In genomic region chr20:20367681-20368413, GRCh38 we compare ENCODE assay signal across 10 cellular contexts. TPM values are rescaled to one million over a fixed set of nuclear protein-coding genes. Genes with fewer than 3 reads are reported as not detected.
DNase-seq lines count a peak whose midpoint lies in the region; ATAC-seq and TF ChIP-seq lines count a peak whose summit lies in the region.
"Had no signal": no experiment of that assay in that cellular context is flagged by ENCODE, and none has a peak within 500 bp of the region (broad histone marks: within the 10 kb centered on the region; RNA-seq: fewer than 3 reads in every experiment).

A gene with protein sequence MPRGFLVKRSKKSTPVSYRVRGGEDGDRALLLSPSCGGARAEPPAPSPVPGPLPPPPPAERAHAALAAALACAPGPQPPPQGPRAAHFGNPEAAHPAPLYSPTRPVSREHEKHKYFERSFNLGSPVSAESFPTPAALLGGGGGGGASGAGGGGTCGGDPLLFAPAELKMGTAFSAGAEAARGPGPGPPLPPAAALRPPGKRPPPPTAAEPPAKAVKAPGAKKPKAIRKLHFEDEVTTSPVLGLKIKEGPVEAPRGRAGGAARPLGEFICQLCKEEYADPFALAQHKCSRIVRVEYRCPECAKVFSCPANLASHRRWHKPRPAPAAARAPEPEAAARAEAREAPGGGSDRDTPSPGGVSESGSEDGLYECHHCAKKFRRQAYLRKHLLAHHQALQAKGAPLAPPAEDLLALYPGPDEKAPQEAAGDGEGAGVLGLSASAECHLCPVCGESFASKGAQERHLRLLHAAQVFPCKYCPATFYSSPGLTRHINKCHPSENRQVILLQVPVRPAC (plus strand): TSS chr20:20368104. CDS start chr20:20368268, 164 bp downstream.

- H3K4me2 ChIP-seq in mammary epithelial cell (ENCODE audit: insufficient read depth, low read depth, low read length) = peak within 1 kb of the TSS; percentile 79

- TF ChIP-seq CTCF in mammary epithelial cell (conservative IDR thresholded peaks at IDR 0.05 in 1 of 2, IDR thresholded peaks at IDR 0.05 in 1 of 2; ENCODE audit: extremely low read depth in 1 of 2, insufficient read depth in 1 of 2, low read depth in 1 of 2, low read length in 2 of 2) (no peak), neural crest cell (conservative IDR thresholded peaks at IDR 0.05) (no peak)

- no peak within 1 kb of the TSS for H3K9ac ChIP-seq in mammary epithelial cell (ENCODE audit: insufficient read depth, low read length)

- ATAC-seq in GM21529 (IDR thresholded peaks at IDR 0.05; ENCODE audit: unreplicated experiment) = no peak
- ATAC-seq: naive thymus-derived CD4-positive, alpha-beta T cell had no signal

- no peaks in the 10 kb centered on the region for H3K36me3 Mint-ChIP-seq in activated CD4-positive, alpha-beta T cell treated with anti-CD3 and anti-CD28 coated beads, Interleukin-2, amount 10 ng/mL, durations not matched to agents 7 days and 5 days (ENCODE audit: low read depth)
- no peaks in the 10 kb centered on the region for H3K36me3 Mint-ChIP-seq in neural crest cell (ENCODE audit: low read depth)

- peaks cover 5% of the 10 kb centered on the region for H4K20me1 ChIP-seq in mammary epithelial cell (ENCODE audit: insufficient read depth, low read length)

- intact Hi-C loops in mammary epithelial cell (cut with micrococcal nuclease) = loop anchor here (10.0 kb wide), 1 partner anchor 97 kb away; no protein-coding TSS in a partner anchor

- 0% methylated on average over 5 of the region's 101 CpGs for WGBS in mammary epithelial cell (ENCODE audit: low coverage, missing lambda C conversion rate)

- H3K9me3 ChIP-seq in mammary epithelial cell (replicated peaks; ENCODE audit: insufficient read depth, low read length) = no peaks in the 10 kb centered on the region

- POLR2A ChIA-PET in activated CD4-positive, alpha-beta T cell treated with anti-CD3 and anti-CD28 coated beads, Interleukin-2, amount 10 ng/mL, durations not matched to agents 7 days and 5 days (lab: Charles Lee) = no interaction called here

- peaks cover 20% of the 10 kb centered on the region for H3K4me1 ChIP-seq in mammary epithelial cell (ENCODE audit: insufficient read depth, low read length)

- no peak for DNase-seq in activated CD4-positive, alpha-beta T cell treated with anti-CD3 and anti-CD28 coated beads, Interleukin-2, amount 10 ng/mL, durations not matched to agents 7 days and 5 days
- no peak for DNase-seq in activated CD4-positive, alpha-beta T cell treated with anti-CD3 and anti-CD28 coated beads for 1 hour
- DNase-seq in NCI-H345 treated with DMSO at 0.1 percent for 48 hours (lab: John Stamatoyannopoulos, UW; ENCODE audit: unreplicated experiment) (peak; percentile 100), mammary epithelial cell (no peak), neural crest cell (ENCODE audit: low read depth, low spot score) (peak; percentile 36), GOT3 (lab: John Stamatoyannopoulos, UW) (no peak), HPDE6-E6E7 (ENCODE audit: extremely low spot score) (no peak)

- BruUV-seq in mammary epithelial cell (replicated peaks; lab: Mats Ljungman, UMichigan) = no TSS peak

- peak within 1 kb of the TSS in 1 of 3 experiments; percentile 32 for H3K4me3 ChIP-seq in mammary epithelial cell (replicated peaks in 1 of 3; ENCODE audit: insufficient read depth in 1 of 3, low read depth in 2 of 3, low read length in 3 of 3)

- H3K9me3 Mint-ChIP-seq in activated CD4-positive, alpha-beta T cell treated with anti-CD3 and anti-CD28 coated beads, Interleukin-2, amount 10 ng/mL, durations not matched to agents 7 days and 5 days = no peaks in the 10 kb centered on the region
- no peaks in the 10 kb centered on the region for H3K9me3 Mint-ChIP-seq in neural crest cell
- H3K9me3 Mint-ChIP-seq: naive thymus-derived CD4-positive, alpha-beta T cell had no signal

- H3K4me3 Mint-ChIP-seq in activated CD4-positive, alpha-beta T cell treated with anti-CD3 and anti-CD28 coated beads, Interleukin-2, amount 10 ng/mL, durations not matched to agents 7 days and 5 days = peak within 1 kb of the TSS; percentile 32
- peak within 1 kb of the TSS; percentile 88 for H3K4me3 Mint-ChIP-seq in neural crest cell

- in situ Hi-C loops in mammary epithelial cell (cut with MboI; ENCODE audit: low sequenced_read_pairs in 2 of 2) = loop anchor here in 1 of 2 donors (25.0 kb wide), 2 partner anchors 194 to 281 kb away; no protein-coding TSS in a partner anchor

- H3K36me3 ChIP-seq in mammary epithelial cell (ENCODE audit: insufficient read depth, low read length) = no peaks in the 10 kb centered on the region

- CTCF ChIA-PET in activated CD4-positive, alpha-beta T cell treated with anti-CD3 and anti-CD28 coated beads, Interleukin-2, amount 10 ng/mL, durations not matched to agents 7 days and 5 days (lab: Charles Lee) = no interaction called here
- CTCF ChIA-PET in mammary epithelial cell (lab: Charles Lee; ENCODE audit: low non-redundant PET) = no interaction called here

- dilution Hi-C loops in mammary epithelial cell (cut with HindIII; ENCODE audit: low sequenced_read_pairs) = loop anchor here (25.0 kb wide), 1 partner anchor 194 kb away; no protein-coding TSS in a partner anchor

- no peak within 1 kb of the TSS for H2AFZ ChIP-seq in mammary epithelial cell (ENCODE audit: low read depth, low read length)

- H3K79me2 ChIP-seq in mammary epithelial cell (ENCODE audit: insufficient read depth, low read length) = no peaks in the 10 kb centered on the region

- H3K27me3 Mint-ChIP-seq in activated CD4-positive, alpha-beta T cell treated with anti-CD3 and anti-CD28 coated beads, Interleukin-2, amount 10 ng/mL, durations not matched to agents 7 days and 5 days = peaks cover 67% of the 10 kb centered on the region
- H3K27me3 Mint-ChIP-seq in neural crest cell (ENCODE audit: low read depth) = peaks cover 83% of the 10 kb centered on the region

- H3K4me1 Mint-ChIP-seq in activated CD4-positive, alpha-beta T cell treated with anti-CD3 and anti-CD28 coated beads, Interleukin-2, amount 10 ng/mL, durations not matched to agents 7 days and 5 days = peaks cover 15% of the 10 kb centered on the region
- peaks cover 29% of the 10 kb centered on the region for H3K4me1 Mint-ChIP-seq in neural crest cell

- H3K27me3 ChIP-seq in mammary epithelial cell (ENCODE audit: insufficient read depth, low read length) = peaks cover 69% of the 10 kb centered on the region

- no peak within 1 kb of the TSS for H3K27ac ChIP-seq in mammary epithelial cell (ENCODE audit: insufficient read depth, low read depth, low read length)
- H3K27ac ChIP-seq: C4-2B had no signal

- no peak within 1 kb of the TSS for H3K27ac Mint-ChIP-seq in activated CD4-positive, alpha-beta T cell treated with anti-CD3 and anti-CD28 coated beads, Interleukin-2, amount 10 ng/mL, durations not matched to agents 7 days and 5 days
- H3K27ac Mint-ChIP-seq in neural crest cell (ENCODE audit: unreplicated experiment) = no peak within 1 kb of the TSS

RNA-seq across cellular contexts. Expression of the gene that starts here (rescaled TPM):
- not detected for total RNA-seq in activated CD4-positive, alpha-beta T cell treated with anti-CD3 and anti-CD28 coated beads, Interleukin-2, amount 10 ng/mL, durations not matched to agents 7 days and 5 days
- total RNA-seq in mammary epithelial cell (not detected), neural crest cell (21.7 and 22.6 TPM in 2 replicates)
- polyA plus RNA-seq in mammary epithelial cell = not detected
- not detected for polyA minus RNA-seq in mammary epithelial cell
- polyA plus RNA-seq: naive thymus-derived CD4-positive, alpha-beta T cell had no signal

Comparison
In these comparisons a context has a peak if more than half of its experiments do, and no peak if none do; other contexts are left out.
1. RNA of the gene that starts here (total RNA-seq): 21.7 to 22.6 TPM in neural crest cell; not detected in activated CD4-positive, alpha-beta T cell treated with anti-CD3 and anti-CD28 coated beads, Interleukin-2, amount 10 ng/mL, durations not matched to agents 7 days and 5 days and not detected in mammary epithelial cell; every median in the first group is over 10 times any median in the second.
2. DNase-seq: peak in NCI-H345 treated with DMSO at 0.1 percent for 48 hours (single experiment) and neural crest cell (single experiment); none in activated CD4-positive, alpha-beta T cell treated with anti-CD3 and anti-CD28 coated beads, Interleukin-2, amount 10 ng/mL, durations not matched to agents 7 days and 5 days (single experiment), activated CD4-positive, alpha-beta T cell treated with anti-CD3 and anti-CD28 coated beads for 1 hour (single experiment), mammary epithelial cell (single experiment), GOT3 (single experiment) and HPDE6-E6E7 (single experiment).